ENCODE assay signal across 1 cellular context in genomic region chr17:2796164-2797140, GRCh38.
TF ChIP-seq lines count a peak whose summit lies in the region.

Gene RAP1GAP2, plus strand, starts transcription at chr17:2796438. Its CDS starts 90 bp downstream, at chr17:2796528.

TF ChIP-seq in H1, 55 proteins besides CTCF, POLR2A, EP300 and RAD21 (continued from another document):
- TF ChIP-seq HDAC2 (IDR thresholded peaks at IDR 0.05; ENCODE audit: borderline replicate concordance in 1 of 2, low read depth in 2 of 2, low read length in 2 of 2) (no peak), TEAD4 (IDR thresholded peaks at IDR 0.05; ENCODE audit: low read depth, low read length) (no peak), GABPA (IDR thresholded peaks at IDR 0.05; ENCODE audit: borderline replicate concordance, insufficient read depth, low read length) (no peak), SUZ12 (IDR thresholded peaks at IDR 0.05; ENCODE audit: low read length) (no peak), SIX5 (IDR thresholded peaks at IDR 0.05; ENCODE audit: low read depth, low read length) (no peak)
TF ChIP-seq in H1: peak in this region for 0.
